8 cellular contexts compared by ENCODE assay signal in genomic region chr7:131011437-131011752, GRCh38.
DNase-seq lines count a peak whose midpoint lies in the region; ATAC-seq lines count a peak whose summit lies in the region.

No MANE protein-coding gene starts in this region.

- 72% methylated on average over 3 of the region's 4 CpGs for WGBS in mesenchymal stem cell

- ATAC-seq in HG02885 (IDR thresholded peaks at IDR 0.05; ENCODE audit: poor library complexity, unreplicated experiment): no peak
- ATAC-seq in HG03432 (IDR thresholded peaks at IDR 0.05; ENCODE audit: unreplicated experiment): no peak
- no peak for ATAC-seq in HG03442 (IDR thresholded peaks at IDR 0.05; ENCODE audit: unreplicated experiment)

- H3K36me3 ChIP-seq in Karpas-422 (ENCODE audit: insufficient read depth, low read length) (peaks cover 9% of the 10 kb centered on the region; the same call in 1 of the 2 replicates), adipocyte (ENCODE audit: control insufficient read depth, insufficient read depth, low read length, severe bottlenecking) (peaks cover 3% of the 10 kb centered on the region), mesenchymal stem cell (ENCODE audit: control insufficient read depth in 1 of 2, insufficient read depth in 2 of 2, low read depth in 1 of 2, low read length in 2 of 2) (peaks cover 0 to 49% of the 10 kb centered on the region in 2 experiments)

- peak; percentile 18 to 23 for DNase-seq in AML-193 (lab: John Stamatoyannopoulos, UW)
- DNase-seq in Karpas-422: no peak
- DNase-seq in adipocyte (ENCODE audit: low read depth): no peak
- DNase-seq in mesenchymal stem cell: no peak
- no peak for DNase-seq in COLO668 (lab: John Stamatoyannopoulos, UW; ENCODE audit: unreplicated experiment)

- H3K4me3 ChIP-seq in Karpas-422 (ENCODE audit: low read length): no peak overlapping the region
- H3K4me3 ChIP-seq in adipocyte (ENCODE audit: low read length): peak overlapping the region; percentile 60
- no peak overlapping the region for H3K4me3 ChIP-seq in mesenchymal stem cell (ENCODE audit: insufficient read depth in 1 of 2, low read depth in 1 of 2, low read length in 2 of 2)

- H3K27ac ChIP-seq in Karpas-422 (ENCODE audit: low read length): peak overlapping the region; percentile 47
- peak overlapping the region; percentile 9 for H3K27ac ChIP-seq in mesenchymal stem cell (ENCODE audit: low read length, poor library complexity, severe bottlenecking)

- H2AFZ ChIP-seq in Karpas-422 (ENCODE audit: low read length) (no peak overlapping the region), mesenchymal stem cell (ENCODE audit: low read depth, low read length) (no peak overlapping the region)

- H2BK120ac ChIP-seq in mesenchymal stem cell (ENCODE audit: low read depth, low read length): peak overlapping the region; percentile 74

- H3K27me3 ChIP-seq in Karpas-422 (ENCODE audit: low read length): no peaks in the 10 kb centered on the region
- H3K27me3 ChIP-seq in adipocyte (replicated peaks; ENCODE audit: control insufficient read depth, insufficient read depth, low read length): no peaks in the 10 kb centered on the region
- H3K27me3 ChIP-seq in mesenchymal stem cell (ENCODE audit: control insufficient read depth in 1 of 2, insufficient read depth in 1 of 2, low read length in 2 of 2): no peaks in the 10 kb centered on the region

- H3K79me1 ChIP-seq in mesenchymal stem cell (replicated peaks; ENCODE audit: low read length, poor library complexity, severe bottlenecking): peaks cover 18% of the 10 kb centered on the region

- H3K4ac ChIP-seq in mesenchymal stem cell (ENCODE audit: low read depth in 1 of 2, low read length in 2 of 2): peak overlapping the region; percentile 10 to 60

- peak overlapping the region; percentile 30 to 85 for H3K18ac ChIP-seq in mesenchymal stem cell (ENCODE audit: low read depth in 1 of 2, low read length in 2 of 2)

- no peak overlapping the region for H2BK15ac ChIP-seq in mesenchymal stem cell (ENCODE audit: low read depth, poor library complexity, severe bottlenecking)

- peak overlapping the region; percentile 17 for H3K4me2 ChIP-seq in Karpas-422 (ENCODE audit: low read depth, low read length, poor library complexity, severe bottlenecking)
- no peak overlapping the region for H3K4me2 ChIP-seq in mesenchymal stem cell (ENCODE audit: low read length, poor library complexity, severe bottlenecking)

- no peak overlapping the region for H2AK5ac ChIP-seq in mesenchymal stem cell (ENCODE audit: low read length, severe bottlenecking)

- H2BK12ac ChIP-seq in mesenchymal stem cell (ENCODE audit: low read length in 2 of 2): peak overlapping the region; percentile 64 to 99

- H3K79me2 ChIP-seq in Karpas-422 (ENCODE audit: low read length): peaks cover 100% of the 10 kb centered on the region

- no peak overlapping the region for H2BK5ac ChIP-seq in mesenchymal stem cell (ENCODE audit: low read depth, low read length, poor library complexity, severe bottlenecking)

- no peak overlapping the region for H3K23ac ChIP-seq in mesenchymal stem cell (ENCODE audit: low read length in 2 of 2)

- H3K9me2 ChIP-seq in Karpas-422 (replicated peaks; ENCODE audit: insufficient read depth, low read length): no peaks in the 10 kb centered on the region

- H4K20me1 ChIP-seq in Karpas-422 (ENCODE audit: insufficient read depth, low read depth, low read length): no peaks in the 10 kb centered on the region

- no peaks in the 10 kb centered on the region for H3K9me3 ChIP-seq in Karpas-422 (ENCODE audit: low read length)
- no peaks in the 10 kb centered on the region for H3K9me3 ChIP-seq in adipocyte (ENCODE audit: control insufficient read depth, low read length)
- no peaks in the 10 kb centered on the region for H3K9me3 ChIP-seq in mesenchymal stem cell (ENCODE audit: control insufficient read depth, low read length)

- H3K4me1 ChIP-seq in Karpas-422 (ENCODE audit: low read length) (peaks cover 87% of the 10 kb centered on the region), adipocyte (ENCODE audit: control insufficient read depth, insufficient read depth, low read length) (peaks cover 99% of the 10 kb centered on the region), mesenchymal stem cell (ENCODE audit: control insufficient read depth, insufficient read depth, low read depth, low read length) (peaks cover 21% of the 10 kb centered on the region)

- H3K9ac ChIP-seq in Karpas-422 (ENCODE audit: low read length): 0 out of 2 replicates have a peak overlapping the region, but pooled peaks have one; percentile 4
- H3K9ac ChIP-seq in adipocyte (ENCODE audit: low read length): peak overlapping the region; percentile 68
- H3K9ac ChIP-seq in mesenchymal stem cell (ENCODE audit: low read length): peak overlapping the region; percentile 46

- H3K14ac ChIP-seq in mesenchymal stem cell (ENCODE audit: low read length in 2 of 2): peak overlapping the region in 1 of 2 experiments; percentile 9

- H4K8ac ChIP-seq in mesenchymal stem cell (ENCODE audit: low read length): peak overlapping the region; percentile 39

- H4K91ac ChIP-seq in mesenchymal stem cell (ENCODE audit: low read length): peak overlapping the region; percentile 45

Comparison
In these comparisons a context has a peak if more than half of its experiments do, and no peak if none do; other contexts are left out.
1. DNase-seq: peak in AML-193 (2 of 2); none in Karpas-422 (single experiment), adipocyte (single experiment), mesenchymal stem cell (single experiment) and COLO668 (single experiment).
2. H3K9ac ChIP-seq: peak in every context shown above with its lines; median percentile 68 in adipocyte; 46 in mesenchymal stem cell; 4 in Karpas-422.